In the genomic region with DNA sequence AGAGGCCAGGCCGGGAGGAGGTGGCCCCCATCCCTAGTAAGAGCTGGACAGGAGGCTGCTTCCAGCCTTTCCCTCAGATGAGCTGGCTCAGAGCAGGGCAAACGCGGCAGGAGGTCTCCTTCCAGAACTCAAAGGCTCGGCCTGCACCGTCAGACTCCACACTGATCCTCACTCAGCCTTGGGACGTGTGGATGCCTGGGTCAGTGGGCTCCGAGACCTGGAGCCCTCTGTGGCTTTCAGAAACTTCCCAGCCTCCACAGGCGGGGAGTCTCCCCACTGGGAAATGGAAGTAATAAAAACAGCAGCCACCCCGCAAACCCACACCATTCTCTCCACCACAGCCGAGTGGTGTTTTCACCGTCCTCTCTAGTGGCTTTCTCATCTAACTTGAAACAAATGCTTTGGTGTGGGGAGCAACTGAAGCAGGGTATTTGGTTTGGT, we compare ENCODE assay signal across 13 cellular contexts. TPM values are rescaled to one million over a fixed set of nuclear protein-coding genes. Genes with fewer than 3 reads are reported as not detected.
DNase-seq lines count a peak whose midpoint lies in the region; ATAC-seq and TF ChIP-seq lines count a peak whose summit lies in the region.
"Had no signal": no experiment of that assay in that cellular context is flagged by ENCODE, and none has a peak within 500 bp of the region (broad histone marks: within the 10 kb centered on the region; RNA-seq: fewer than 3 reads in every experiment).

No MANE protein-coding gene starts in this region.

- no peak overlapping the region for H3K4me3 ChIP-seq in suprapubic skin

- H3K27ac ChIP-seq in suprapubic skin: no peak overlapping the region

- no peaks in the 10 kb centered on the region for H3K27me3 ChIP-seq in suprapubic skin

- H3K27ac Mint-ChIP-seq in activated naive CD4-positive, alpha-beta T cell treated with anti-CD3 and anti-CD28 coated beads for 36 hours: peak overlapping the region; percentile 46
- H3K27ac Mint-ChIP-seq in activated CD8-positive, alpha-beta T cell treated with anti-CD3 and anti-CD28 coated beads, Interleukin-2, amount 10 ng/mL, durations not matched to agents 7 days and 5 days: peak overlapping the region; percentile 30
- peak overlapping the region; percentile 18 for H3K27ac Mint-ChIP-seq in memory B cell

- no peaks in the 10 kb centered on the region for H3K36me3 ChIP-seq in suprapubic skin

- no peak overlapping the region for H3K4me3 Mint-ChIP-seq in activated naive CD4-positive, alpha-beta T cell treated with anti-CD3 and anti-CD28 coated beads for 36 hours
- H3K4me3 Mint-ChIP-seq in activated CD8-positive, alpha-beta T cell treated with anti-CD3 and anti-CD28 coated beads, Interleukin-2, amount 10 ng/mL, durations not matched to agents 7 days and 5 days: peak overlapping the region; percentile 15
- no peak overlapping the region for H3K4me3 Mint-ChIP-seq in memory B cell

- peaks cover 65% of the 10 kb centered on the region for H3K4me1 Mint-ChIP-seq in activated naive CD4-positive, alpha-beta T cell treated with anti-CD3 and anti-CD28 coated beads for 36 hours (ENCODE audit: low read depth)
- H3K4me1 Mint-ChIP-seq in activated CD8-positive, alpha-beta T cell treated with anti-CD3 and anti-CD28 coated beads, Interleukin-2, amount 10 ng/mL, durations not matched to agents 7 days and 5 days (ENCODE audit: low read depth): peaks cover 58% of the 10 kb centered on the region
- H3K4me1 Mint-ChIP-seq in memory B cell: peaks cover 51% of the 10 kb centered on the region

- no peak for TF ChIP-seq CTCF in suprapubic skin (IDR thresholded peaks at IDR 0.05)

- H3K9me3 ChIP-seq in suprapubic skin: no peaks in the 10 kb centered on the region

- intact Hi-C loops in activated naive CD4-positive, alpha-beta T cell treated with anti-CD3 and anti-CD28 coated beads for 36 hours (cut with micrococcal nuclease): loop anchor here (2.0 kb wide), 1 partner anchor 32 kb away; no protein-coding TSS in a partner anchor

- no peak for TF ChIP-seq POLR2A in suprapubic skin (IDR thresholded peaks at IDR 0.05)

- peak; percentile 87 for ATAC-seq in activated CD8-positive, alpha-beta T cell treated with anti-CD3 and anti-CD28 coated beads, Interleukin-2, amount 10 ng/mL, durations not matched to agents 7 days and 5 days
- ATAC-seq in memory B cell (ENCODE audit: low read depth): no peak
- no peak for ATAC-seq in GM18519 (IDR thresholded peaks at IDR 0.05; ENCODE audit: low FRiP score, unreplicated experiment)

- H3K36me3 Mint-ChIP-seq in activated naive CD4-positive, alpha-beta T cell treated with anti-CD3 and anti-CD28 coated beads for 36 hours (ENCODE audit: low read depth): peaks cover 9% of the 10 kb centered on the region
- H3K36me3 Mint-ChIP-seq in activated CD8-positive, alpha-beta T cell treated with anti-CD3 and anti-CD28 coated beads, Interleukin-2, amount 10 ng/mL, durations not matched to agents 7 days and 5 days (ENCODE audit: low read depth): peaks cover 39% of the 10 kb centered on the region
- H3K36me3 Mint-ChIP-seq in memory B cell: peaks cover 19% of the 10 kb centered on the region

- WGBS in suprapubic skin: 81% methylated on average over 11 of the region's 11 CpGs

- no peaks in the 10 kb centered on the region for H3K9me3 Mint-ChIP-seq in activated naive CD4-positive, alpha-beta T cell treated with anti-CD3 and anti-CD28 coated beads for 36 hours
- H3K9me3 Mint-ChIP-seq in activated CD8-positive, alpha-beta T cell treated with anti-CD3 and anti-CD28 coated beads, Interleukin-2, amount 10 ng/mL, durations not matched to agents 7 days and 5 days (ENCODE audit: insufficient read depth): no peaks in the 10 kb centered on the region
- H3K9me3 Mint-ChIP-seq in memory B cell: no peaks in the 10 kb centered on the region

- no peak for TF ChIP-seq EP300 in suprapubic skin (IDR thresholded peaks at IDR 0.05)

- CTCF ChIA-PET in activated naive CD4-positive, alpha-beta T cell treated with anti-CD3 and anti-CD28 coated beads for 36 hours (lab: Charles Lee): interaction anchor here (0.6 kb wide), 1 partner anchor 201 kb away, joined by 3 read pairs; no protein-coding TSS in a partner anchor
- CTCF ChIA-PET in activated CD8-positive, alpha-beta T cell treated with anti-CD3 and anti-CD28 coated beads, Interleukin-2, amount 10 ng/mL, durations not matched to agents 7 days and 5 days (lab: Charles Lee): interaction anchor here (2.7 kb wide), 1 partner anchor 11 kb away, joined by 10 read pairs; no protein-coding TSS in a partner anchor

- no peaks in the 10 kb centered on the region for H3K4me1 ChIP-seq in suprapubic skin

- H3K27me3 Mint-ChIP-seq in activated naive CD4-positive, alpha-beta T cell treated with anti-CD3 and anti-CD28 coated beads for 36 hours (ENCODE audit: low read depth): no peaks in the 10 kb centered on the region
- no peaks in the 10 kb centered on the region for H3K27me3 Mint-ChIP-seq in activated CD8-positive, alpha-beta T cell treated with anti-CD3 and anti-CD28 coated beads, Interleukin-2, amount 10 ng/mL, durations not matched to agents 7 days and 5 days (ENCODE audit: low read depth)
- no peaks in the 10 kb centered on the region for H3K27me3 Mint-ChIP-seq in memory B cell

- POLR2A ChIA-PET in activated CD8-positive, alpha-beta T cell treated with anti-CD3 and anti-CD28 coated beads, Interleukin-2, amount 10 ng/mL, durations not matched to agents 7 days and 5 days (lab: Charles Lee): no interaction called here

- peak; percentile 13 for DNase-seq in activated naive CD4-positive, alpha-beta T cell treated with anti-CD3 and anti-CD28 coated beads for 36 hours
- DNase-seq in activated naive CD4-positive, alpha-beta T cell treated with anti-CD3 and anti-CD28 coated beads, Interleukin-2, amount 50 U/mL, for 16 hours: no peak
- peak; percentile 65 for DNase-seq in activated CD8-positive, alpha-beta T cell treated with anti-CD3 and anti-CD28 coated beads, Interleukin-2, amount 10 ng/mL, durations not matched to agents 7 days and 5 days
- DNase-seq in memory B cell (ENCODE audit: low spot score in 2 of 2) (no peak), suprapubic skin (ENCODE audit: low spot score in 2 of 2) (peak; percentile 22 to 74), NCI-H510A treated with DMSO at 0.1 percent for 48 hours (lab: John Stamatoyannopoulos, UW) (no peak)
- DNase-seq in stimulated activated CD4-positive, alpha-beta T cell treated with anti-CD3 and anti-CD28 coated beads, Interleukin-2, amount 100 ng/mL, for 48 hours: no peak
- DNase-seq: DMS 273 treated with DMSO at 0.1 percent for 48 hours; KG1; mesendoderm; NCI-H1436; NK-92 treated with Interleukin-12 subunit alpha and Interleukin-12 subunit beta, amount 100 ng/mL, for 24 hours had no signal

RNA-seq across cellular contexts. Expression of gene INPP5D, which starts 54.3 kb away (rescaled TPM):
- 10 to 100 TPM; 50.9 to 51.0 TPM for total RNA-seq in activated naive CD4-positive, alpha-beta T cell treated with anti-CD3 and anti-CD28 coated beads for 36 hours
- total RNA-seq in activated CD8-positive, alpha-beta T cell treated with anti-CD3 and anti-CD28 coated beads, Interleukin-2, amount 10 ng/mL, durations not matched to agents 7 days and 5 days: 100 to 1,000 TPM; 108 to 122 TPM
- 10 to 100 TPM in 2 of 4 donors, 1 to 10 TPM in 2; 6.5 to 18.7 (median 11.5) TPM for total RNA-seq in suprapubic skin

Comparison
In these comparisons a context has a peak if more than half of its experiments do, and no peak if none do; other contexts are left out.
1. DNase-seq: peak in activated naive CD4-positive, alpha-beta T cell treated with anti-CD3 and anti-CD28 coated beads for 36 hours (single experiment), activated CD8-positive, alpha-beta T cell treated with anti-CD3 and anti-CD28 coated beads, Interleukin-2, amount 10 ng/mL, durations not matched to agents 7 days and 5 days (single experiment) and suprapubic skin (2 of 2); none in activated naive CD4-positive, alpha-beta T cell treated with anti-CD3 and anti-CD28 coated beads, Interleukin-2, amount 50 U/mL, for 16 hours (single experiment), memory B cell (0 of 2), NCI-H510A treated with DMSO at 0.1 percent for 48 hours (single experiment) and stimulated activated CD4-positive, alpha-beta T cell treated with anti-CD3 and anti-CD28 coated beads, Interleukin-2, amount 100 ng/mL, for 48 hours (0 of 2).
2. Peak in every context shown above with its lines, with median percentiles within 50 percentile points of each other: H3K27ac Mint-ChIP-seq.